ENCODE assay signal across 1 cellular context in the genomic region with DNA sequence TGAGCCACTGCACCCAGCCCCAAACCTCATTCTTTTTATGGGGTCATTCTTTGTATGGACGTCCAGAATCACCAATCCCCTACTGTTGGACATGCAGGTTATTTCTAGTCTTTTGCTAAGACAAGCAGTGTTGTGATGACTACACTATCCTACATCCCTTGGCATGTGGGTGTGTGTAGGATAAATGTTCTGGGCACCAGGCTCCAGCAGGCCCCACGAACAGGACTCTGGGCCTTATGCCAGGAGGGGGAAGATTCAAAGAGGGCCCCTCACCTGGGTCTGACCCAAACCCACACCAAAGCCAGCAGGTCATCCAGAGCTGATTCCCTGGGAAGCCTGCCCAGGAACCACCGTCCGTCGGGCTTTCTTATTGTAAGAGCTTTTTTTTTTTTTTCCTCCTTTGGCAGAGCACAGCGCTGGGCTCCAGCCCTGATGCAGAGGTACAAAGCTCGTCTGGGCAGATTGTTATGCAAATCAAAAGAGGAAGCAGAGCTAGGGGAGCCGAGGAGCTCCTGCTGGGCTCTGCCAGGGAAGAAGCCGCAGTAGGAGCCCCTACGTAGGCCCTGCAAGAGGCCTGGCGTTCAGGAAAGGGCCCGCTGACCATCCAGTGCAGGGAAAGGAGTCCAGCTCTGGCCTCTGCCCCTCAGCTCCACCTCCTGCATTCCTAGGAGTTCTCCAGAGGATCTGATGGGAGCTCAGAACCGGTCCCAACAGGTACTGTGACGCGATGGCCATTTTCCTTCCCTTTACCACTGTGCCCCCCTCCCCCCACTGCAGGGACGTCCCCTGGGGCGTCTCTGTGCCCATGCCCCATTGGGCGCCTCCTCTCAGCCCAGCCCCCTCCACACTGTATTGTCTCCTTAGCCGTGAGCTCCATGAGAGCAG.
TF ChIP-seq lines count a peak whose summit lies in the region.

No MANE protein-coding gene starts in this region.

TF ChIP-seq in A549, 52 proteins besides CTCF, POLR2A, EP300 and RAD21 (continued from another document):
- TF ChIP-seq HMGXB4 (CRISPR knock-in tag; IDR thresholded peaks at IDR 0.05; ENCODE audit: borderline replicate concordance) (no peak), MAZ (IDR thresholded peaks at IDR 0.05; ENCODE audit: borderline replicate concordance, low read depth, low read length) (no peak), CHD2 (IDR thresholded peaks at IDR 0.05; ENCODE audit: low read length, partially characterized antibody) (no peak), GATA3 (IDR thresholded peaks at IDR 0.05; ENCODE audit: borderline replicate concordance) (no peak), NFE2L2 (conservative IDR thresholded peaks at IDR 0.05; ENCODE audit: low read length) (no peak), POLR2AphosphoS2 (conservative IDR thresholded peaks at IDR 0.05; ENCODE audit: low read length) (no peak), FOSL2 (IDR thresholded peaks at IDR 0.05) (no peak), FOSL2 (CRISPR knock-in tag; IDR thresholded peaks at IDR 0.05) (no peak), ZC3H11A (IDR thresholded peaks at IDR 0.05) (no peak), ATOH8 (CRISPR knock-in tag; IDR thresholded peaks at IDR 0.05; ENCODE audit: low read depth) (no peak), BHLHE40 (IDR thresholded peaks at IDR 0.05; ENCODE audit: low read depth, low read length) (no peak)
